ENCODE assay signal across 8 cellular contexts in genomic region chr17:17836818-17837379, GRCh38. TPM values are rescaled to one million over a fixed set of nuclear protein-coding genes. Genes with fewer than 3 reads are reported as not detected.
DNase-seq lines count a peak whose midpoint lies in the region; ATAC-seq, FAIRE-seq and TF ChIP-seq lines count a peak whose summit lies in the region.

Gene SREBF1 (minus strand): TSS chr17:17836986. CDS start chr17:17836817, 169 bp downstream.

- no TSS peak for BruUV-seq in MCF 10A (replicated peaks; lab: Mats Ljungman, UMichigan)

- H3K4me1 Mint-ChIP-seq in T-helper 2 cell treated with Interferon-gamma antibody and Interleukin-4, amounts not matched to agents 5 μg/mL and 100 μg/mL, for 36 hours (ENCODE audit: low read depth): peaks cover 68% of the 10 kb centered on the region
- H3K4me1 Mint-ChIP-seq in MCF 10A (ENCODE audit: insufficient read depth, unreplicated experiment): peaks cover 46% of the 10 kb centered on the region

- peak within 1 kb of the TSS; percentile 90 for H3K4me3 Mint-ChIP-seq in T-helper 2 cell treated with Interferon-gamma antibody and Interleukin-4, amounts not matched to agents 5 μg/mL and 100 μg/mL, for 36 hours
- H3K4me3 Mint-ChIP-seq in MCF 10A (ENCODE audit: unreplicated experiment): peak within 1 kb of the TSS; percentile 73

- DNase-seq in CMK (ENCODE audit: low read depth): peak; percentile 67
- DNase-seq in T-helper 2 cell treated with Interferon-gamma antibody and Interleukin-4, amounts not matched to agents 5 μg/mL and 100 μg/mL, for 36 hours (ENCODE audit: low spot score): peak; percentile 74
- peak; percentile 64 for DNase-seq in MCF 10A (ENCODE audit: unreplicated experiment)
- peak; percentile 72 for DNase-seq in small intestine

- peaks cover 21% of the 10 kb centered on the region for H3K36me3 Mint-ChIP-seq in T-helper 2 cell treated with Interferon-gamma antibody and Interleukin-4, amounts not matched to agents 5 μg/mL and 100 μg/mL, for 36 hours (ENCODE audit: low read depth)
- no peaks in the 10 kb centered on the region for H3K36me3 Mint-ChIP-seq in MCF 10A (ENCODE audit: insufficient read depth, unreplicated experiment)

- peak within 1 kb of the TSS; percentile 97 for H3K27ac Mint-ChIP-seq in T-helper 2 cell treated with Interferon-gamma antibody and Interleukin-4, amounts not matched to agents 5 μg/mL and 100 μg/mL, for 36 hours
- peak within 1 kb of the TSS; percentile 66 for H3K27ac Mint-ChIP-seq in MCF 10A (ENCODE audit: low read depth, unreplicated experiment)

- CTCF ChIA-PET in MCF 10A (lab: Yijun Ruan, JAX): interaction anchor here (1.0 to 1.3 kb wide), 4 partner anchors 15 to 59 kb away, joined by 3 to 4 read pairs (median 4); no protein-coding TSS in a partner anchor

- H3K9me3 ChIP-seq in iPS-20b (ENCODE audit: insufficient read depth, low read depth, low read length): no peaks in the 10 kb centered on the region
- H3K9me3 ChIP-seq in small intestine (ENCODE audit: control insufficient read depth, low read depth): no peaks in the 10 kb centered on the region

- H3K9me3 Mint-ChIP-seq in T-helper 2 cell treated with Interferon-gamma antibody and Interleukin-4, amounts not matched to agents 5 μg/mL and 100 μg/mL, for 36 hours: no peaks in the 10 kb centered on the region
- no peaks in the 10 kb centered on the region for H3K9me3 Mint-ChIP-seq in MCF 10A (ENCODE audit: unreplicated experiment)

- TF ChIP-seq CTCF in MCF 10A (IDR thresholded peaks at IDR 0.05; ENCODE audit: unreplicated experiment): no peak

- POLR2A ChIA-PET in MCF 10A (lab: Yijun Ruan, JAX): interaction anchor here (0.6 to 6.7 kb wide), 20 partner anchors 12 to 1459 kb away, joined by 3 to 151 read pairs (median 5); partner anchors contain the start of genes ALKBH5, DRC3, PEMT and TOM1L2

- WGBS in small intestine, 3 donors: 0 to 2% (median 1%) methylated on average over 43 to 52 of the region's 52 CpGs

- ATAC-seq in GM19372 (IDR thresholded peaks at IDR 0.05; ENCODE audit: low read depth, unreplicated experiment): peak; percentile 15
- ATAC-seq in HG03521 (IDR thresholded peaks at IDR 0.05; ENCODE audit: unreplicated experiment): peak; percentile 14
- ATAC-seq in HG03378 (IDR thresholded peaks at IDR 0.05; ENCODE audit: unreplicated experiment): no peak

- H3K4me1 ChIP-seq in iPS-20b (ENCODE audit: insufficient read depth, low read length) (peaks cover 38% of the 10 kb centered on the region; the same call in 1 of the 2 replicates), small intestine (ENCODE audit: control insufficient read depth in 2 of 2, insufficient read depth in 1 of 2, low read depth in 1 of 2, low read length in 1 of 2) (peaks cover 8 to 11% of the 10 kb centered on the region in 2 donors)

- intact Hi-C loops in MCF 10A (cut with micrococcal nuclease): loop anchor here (2.0 kb wide), 1 partner anchor 14 kb away; no protein-coding TSS in a partner anchor

- peaks cover 21% of the 10 kb centered on the region; the same call in 1 of the 2 replicates for H3K36me3 ChIP-seq in iPS-20b (ENCODE audit: insufficient read depth, low read depth, low read length)
- peaks cover 0 to 2% of the 10 kb centered on the region in 2 donors for H3K36me3 ChIP-seq in small intestine (ENCODE audit: control insufficient read depth in 2 of 2, insufficient read depth in 2 of 2, low read length in 2 of 2)

- H3K4me3 ChIP-seq in iPS-20b (ENCODE audit: low read length) (peak within 1 kb of the TSS; percentile 85), small intestine (ENCODE audit: low read depth in 1 of 2, low read length in 2 of 2) (peak within 1 kb of the TSS; percentile 74 to 94)

- no peaks in the 10 kb centered on the region for H3K27me3 Mint-ChIP-seq in T-helper 2 cell treated with Interferon-gamma antibody and Interleukin-4, amounts not matched to agents 5 μg/mL and 100 μg/mL, for 36 hours (ENCODE audit: low read depth)
- no peaks in the 10 kb centered on the region for H3K27me3 Mint-ChIP-seq in MCF 10A (ENCODE audit: insufficient read depth, unreplicated experiment)

- peak within 1 kb of the TSS; percentile 95 for H3K9ac ChIP-seq in iPS-20b (ENCODE audit: low read depth, low read length)

- peaks cover 4% of the 10 kb centered on the region; the same call in 1 of the 2 replicates for H3K27me3 ChIP-seq in iPS-20b (ENCODE audit: insufficient read depth, low read length)
- no peaks in the 10 kb centered on the region for H3K27me3 ChIP-seq in small intestine (ENCODE audit: control insufficient read depth in 2 of 2, insufficient read depth in 2 of 2, low read length in 2 of 2)

- H3K27ac ChIP-seq in iPS-20b (ENCODE audit: low read length) (peak within 1 kb of the TSS; percentile 86), small intestine (ENCODE audit: low read depth in 1 of 2, low read length in 1 of 2) (peak within 1 kb of the TSS; percentile 99 to 100)

- FAIRE-seq in small intestine (lab: Jason Lieb, UNC): no peak

RNA-seq across cellular contexts. Expression of gene SREBF1, which starts in this region (rescaled TPM):
- 87.1 and 91.7 TPM in 2 replicates for total RNA-seq in MCF 10A (2022)
- 100 to 1,000 TPM in 2 of 3 donors, 10 to 100 TPM in 1; 99.7 to 155 (median 111) TPM for polyA plus RNA-seq in small intestine
